21 cellular contexts compared by ENCODE assay signal in the genomic region with DNA sequence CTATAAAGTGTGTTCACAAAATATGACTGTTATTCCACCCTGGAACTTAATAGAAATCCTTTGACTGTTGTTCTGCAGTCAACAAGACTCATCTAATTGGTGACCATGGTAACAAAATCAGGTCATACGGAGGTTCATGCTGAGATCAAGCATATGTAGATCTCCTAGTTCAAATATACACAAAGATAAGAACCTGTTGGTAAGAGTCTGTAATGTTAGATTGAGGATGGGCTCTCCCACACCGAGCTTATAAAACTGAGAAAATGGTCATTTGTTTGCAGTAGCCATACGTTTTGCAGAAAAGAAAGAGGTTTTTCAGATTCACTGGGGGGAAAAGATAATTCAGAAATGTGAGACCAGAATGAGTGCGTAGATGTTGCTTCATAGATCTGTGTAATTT.
DNase-seq lines count a peak whose midpoint lies in the region; ATAC-seq and TF ChIP-seq lines count a peak whose summit lies in the region.
"Had no signal": no experiment of that assay in that cellular context is flagged by ENCODE, and none has a peak within 500 bp of the region (broad histone marks: within the 10 kb centered on the region; RNA-seq: fewer than 3 reads in every experiment).

No MANE protein-coding gene starts in this region.

- ATAC-seq in mucosa of descending colon (peak; percentile 82), GM21360 (IDR thresholded peaks at IDR 0.05; ENCODE audit: unreplicated experiment) (no peak), HG03460 (IDR thresholded peaks at IDR 0.05; ENCODE audit: unreplicated experiment) (no peak)

- no peak overlapping the region for H3K4me3 ChIP-seq in mucosa of descending colon
- H3K4me3 ChIP-seq: thyroid gland had no signal

- no peaks in the 10 kb centered on the region for H3K4me1 ChIP-seq in mucosa of descending colon (ENCODE audit: low read depth)
- H3K4me1 ChIP-seq: thyroid gland had no signal

- no peak for TF ChIP-seq CTCF in mucosa of descending colon (IDR thresholded peaks at IDR 0.05)

- peak; percentile 41 for DNase-seq in NCI-H2107 treated with DMSO at 0.1 percent for 48 hours (lab: John Stamatoyannopoulos, UW; ENCODE audit: unreplicated experiment)
- DNase-seq in NCI-H2107 (lab: John Stamatoyannopoulos, UW): no peak
- DNase-seq in NCI-H146 (lab: John Stamatoyannopoulos, UW): peak; percentile 95
- peak; percentile 85 for DNase-seq in NCI-H748 treated with DMSO at 0.1 percent for 48 hours (lab: John Stamatoyannopoulos, UW)
- DNase-seq in mucosa of descending colon: no peak
- DNase-seq in pons (ENCODE audit: low spot score): no peak
- DNase-seq: 8988T; activated CD4-positive, alpha-beta T cell treated with anti-CD3 and anti-CD28 coated beads for 48 hours; activated naive CD4-positive, alpha-beta T cell treated with anti-CD3 and anti-CD28 coated beads, Interleukin-2, amount 50 U/mL, for 16 hours; dermis blood vessel endothelial cell; HCEC 1CT; KBM-7; mesenchymal stem cell; naive B cell; NCI-H446; occipital lobe; stimulated activated CD4-positive, alpha-beta T cell treated with anti-CD3 and anti-CD28 coated beads, Interleukin-4, amount 100 ng/mL, for 4 hours; T-helper 2 cell; thyroid gland had no signal

- intact Hi-C loops in mucosa of descending colon (cut with DNase I, micrococcal nuclease): no loop called here

- no peaks in the 10 kb centered on the region for H3K9me3 ChIP-seq in mucosa of descending colon
- H3K9me3 ChIP-seq: thyroid gland had no signal

- H3K36me3 ChIP-seq in mucosa of descending colon (ENCODE audit: low read depth): no peaks in the 10 kb centered on the region
- H3K36me3 ChIP-seq: thyroid gland had no signal

Comparison
In these comparisons a context has a peak if more than half of its experiments do, and no peak if none do; other contexts are left out.
1. DNase-seq: peak in NCI-H2107 treated with DMSO at 0.1 percent for 48 hours (single experiment), NCI-H146 (single experiment) and NCI-H748 treated with DMSO at 0.1 percent for 48 hours (single experiment); none in NCI-H2107 (single experiment), mucosa of descending colon (0 of 3) and pons (single experiment).